8 cellular contexts compared by ENCODE assay signal in genomic region chr14:104666523-104666895, GRCh38. TPM values are rescaled to one million over a fixed set of nuclear protein-coding genes. Genes with fewer than 3 reads are reported as not detected.
A peak's percentile ranks its signal among the peaks of the same experiment; 100 is the strongest.
DNase-seq lines count a peak whose midpoint lies in the region; ATAC-seq, FAIRE-seq and TF ChIP-seq lines count a peak whose summit lies in the region.
"Not testable (repeated sequence)": the region's sequence is repeated elsewhere in the genome, so short reads cannot be mapped to it uniquely, and the experiment has no call there.

No MANE protein-coding gene starts in this region.

- H3K4ac ChIP-seq in H1 (replicated peaks; ENCODE audit: insufficient read length, low read depth, low read length) = not testable (repeated sequence)

- H3K36me3 Mint-ChIP-seq in GM23338 (ENCODE audit: low read depth); memory B cell; neural progenitor cell: not testable (repeated sequence)

- H4K5ac ChIP-seq in H1 (ENCODE audit: insufficient read length, low read depth, low read length) = not testable (repeated sequence)

- H3K36me3 ChIP-seq in GM23338 (ENCODE audit: insufficient read depth); Panc1 (ENCODE audit: control insufficient read depth, insufficient read depth, low read length); K562 (ENCODE audit: control insufficient read depth, insufficient read depth, low read length); H1 (ENCODE audit: control insufficient read depth in 2 of 4, insufficient read depth in 4 of 4, low read length in 3 of 4); neural progenitor cell; tibial nerve: not testable (repeated sequence)

- BruUV-seq in Panc1 (replicated peaks; lab: Mats Ljungman, UMichigan); K562 (replicated peaks; lab: Mats Ljungman, UMichigan): not testable (repeated sequence)

- H2BK5ac ChIP-seq in H1 (ENCODE audit: low read depth, low read length) = not testable (repeated sequence)

- peak overlapping the region; percentile 73 for H4K91ac ChIP-seq in H1 (replicated peaks; ENCODE audit: insufficient read length, low read length)

- not testable (repeated sequence) for TF ChIP-seq CTCF in GM23338 (conservative IDR thresholded peaks at IDR 0.05; ENCODE audit: low read depth in 2 of 2); Panc1 (IDR thresholded peaks at IDR 0.05); K562 (IDR thresholded peaks at IDR 0.05 in 2 of 3, conservative IDR thresholded peaks at IDR 0.05 in 1 of 3; ENCODE audit: insufficient read depth in 2 of 3, low read depth in 1 of 3, low read length in 3 of 3); H1 (IDR thresholded peaks at IDR 0.05; ENCODE audit: control extremely low read depth in 1 of 3, insufficient read depth in 1 of 3, low read depth in 1 of 3, low read length in 3 of 3); neural progenitor cell (IDR thresholded peaks at IDR 0.05); tibial nerve (IDR thresholded peaks at IDR 0.05)

- not testable (repeated sequence) for H3K27ac Mint-ChIP-seq in GM23338, memory B cell
- peak overlapping the region; percentile 99 for H3K27ac Mint-ChIP-seq in neural progenitor cell

- in situ Hi-C loops in Panc1 (cut with HindIII; ENCODE audit: low pct_unique_long_range_greater_than_20kb, low sequenced_read_pairs); K562 (cut with MboI): not testable (repeated sequence)

- not testable (repeated sequence) for H3K23me2 ChIP-seq in H1 (ENCODE audit: low read depth, low read length)

- WGBS in K562 (ENCODE audit: insufficient coverage, low coverage, missing lambda C conversion rate) = 11% methylated on average over 5 of the region's 7 CpGs
- WGBS in H1 (ENCODE audit: extremely low coverage in 1 of 2, insufficient coverage in 1 of 2, insufficient read length in 1 of 2, insufficient replicate concordance in 2 of 2, low coverage in 1 of 2, low lambda C conversion rate in 2 of 2, missing lambda C conversion rate in 1 of 2), 2 experiments = 88% methylated on average over 5 of the region's 7 CpGs; no CpG with 5 or more reads in 1 of the 2 experiments
- 49 to 63% methylated on average over 7 of the region's 7 CpGs for WGBS in tibial nerve, 2 donors

- H3K4me3 Mint-ChIP-seq in GM23338 = not testable (repeated sequence)
- H3K4me3 Mint-ChIP-seq in memory B cell = peak overlapping the region; percentile 32
- peak overlapping the region; percentile 33 for H3K4me3 Mint-ChIP-seq in neural progenitor cell

- not testable (repeated sequence) for H4K20me1 ChIP-seq in GM23338 (replicated peaks; ENCODE audit: insufficient read depth); K562 (replicated peaks; ENCODE audit: control insufficient read depth, insufficient read depth, low read length); H1 (replicated peaks in 1 of 2; ENCODE audit: control insufficient read depth in 1 of 2, insufficient read depth in 2 of 2, low read length in 2 of 2); neural progenitor cell (ENCODE audit: low read depth)

- H3K9me1 ChIP-seq in K562 (ENCODE audit: control insufficient read depth, insufficient read depth, low read length) = not testable (repeated sequence)

- H3K9ac ChIP-seq in K562 (ENCODE audit: insufficient read depth in 1 of 2, low read depth in 2 of 2, low read length in 2 of 2); H1 (replicated peaks in 1 of 4; ENCODE audit: extremely low read depth in 1 of 4, low read depth in 3 of 4, low read length in 3 of 4); neural progenitor cell: not testable (repeated sequence)

- not testable (repeated sequence) for H3K56ac ChIP-seq in H1 (replicated peaks; ENCODE audit: insufficient read length, low read depth, low read length)

- not testable (repeated sequence) for H3K9me3 ChIP-seq in Panc1 (ENCODE audit: control insufficient read depth, insufficient read depth, low read depth, low read length); K562 (replicated peaks; ENCODE audit: control insufficient read depth, insufficient read depth, low read depth, low read length); H1 (ENCODE audit: insufficient read depth in 2 of 2, low read depth in 1 of 2, low read length in 1 of 2); neural progenitor cell (ENCODE audit: low read depth); tibial nerve

- H3K4me3 ChIP-seq in GM23338; Panc1 (ENCODE audit: low read depth in 2 of 2, low read length in 2 of 2); K562; H1 (ENCODE audit: extremely low read depth in 1 of 4, insufficient read depth in 2 of 4, low read depth in 3 of 4, low read length in 4 of 4); neural progenitor cell; tibial nerve: not testable (repeated sequence)

- H2AFZ ChIP-seq in GM23338 = 0 out of 2 replicates have a peak overlapping the region, but pooled peaks have one; percentile 63
- H2AFZ ChIP-seq in K562 (ENCODE audit: low read depth, low read length); H1 (ENCODE audit: low read length); neural progenitor cell (replicated peaks): not testable (repeated sequence)

- H2BK20ac ChIP-seq in H1 (ENCODE audit: low read length) = 0 out of 2 replicates have a peak overlapping the region, but pooled peaks have one; percentile 32

- H3K18ac ChIP-seq in H1 (ENCODE audit: extremely low read depth, low read length) = peak overlapping the region; percentile 0

- not testable (repeated sequence) for H2AK5ac ChIP-seq in H1 (ENCODE audit: low read depth, low read length)

- POLR2A ChIA-PET in Panc1 (lab: Charles Lee) (interaction anchor here (0.5 kb wide), 1 partner anchor 267 kb away, joined by 3 read pairs; no protein-coding TSS in a partner anchor), H1 (lab: Charles Lee; ENCODE audit: partially characterized antibody) (interaction anchor here (1.4 to 10.2 kb wide), 2 partner anchors 14 to 27 kb away, joined by 3 to 94 read pairs; no protein-coding TSS in a partner anchor)
- POLR2A ChIA-PET in K562 (lab: Yijun Ruan, JAX) = not testable (repeated sequence)

- not testable (repeated sequence) for H3K4me2 ChIP-seq in GM23338; K562 (ENCODE audit: insufficient read depth, low read length); H1 (ENCODE audit: insufficient read depth in 1 of 2, low read depth in 2 of 2, low read length in 2 of 2)
- peak overlapping the region; percentile 66 for H3K4me2 ChIP-seq in neural progenitor cell

- not testable (repeated sequence) for ATAC-seq in GM23338; memory B cell (ENCODE audit: low read depth)
- ATAC-seq in Panc1 (peak; percentile 29), K562 (0 out of 3 replicates have a peak, but pooled peaks have one; percentile 21), sciatic nerve (peak; percentile 5)

- H3K9me2 ChIP-seq in GM23338 (ENCODE audit: insufficient read depth) = not testable (repeated sequence)

- not testable (repeated sequence) for DNase-seq in GM23338 (ENCODE audit: low spot score); Panc1 (ENCODE audit: low read depth, low spot score); K562 (ENCODE audit: extremely low read depth in 1 of 4, low spot score in 3 of 4); H1 (ENCODE audit: low read depth in 1 of 2, low spot score in 2 of 2); memory B cell (ENCODE audit: low spot score in 2 of 2); neural progenitor cell (ENCODE audit: low spot score); sciatic nerve (ENCODE audit: low spot score); tibial nerve (ENCODE audit: low spot score in 2 of 2)

- not testable (repeated sequence) for TF ChIP-seq POLR2A in K562 (conservative IDR thresholded peaks at IDR 0.05); H1 (IDR thresholded peaks at IDR 0.05; ENCODE audit: control extremely low read depth in 1 of 2, low read depth in 2 of 2, low read length in 2 of 2); tibial nerve (IDR thresholded peaks at IDR 0.05)

- H2BK15ac ChIP-seq in H1 (ENCODE audit: low read length) = not testable (repeated sequence)

- H2BK12ac ChIP-seq in H1 (ENCODE audit: low read depth, low read length) = not testable (repeated sequence)

- not testable (repeated sequence) for H3K23ac ChIP-seq in H1 (ENCODE audit: insufficient read length)

- not testable (repeated sequence) for H4K8ac ChIP-seq in H1 (ENCODE audit: extremely low read depth, insufficient read depth, low read length)

- not testable (repeated sequence) for H3K27me3 Mint-ChIP-seq in GM23338 (ENCODE audit: insufficient read depth, low read depth, poor library complexity); memory B cell
- peaks cover 14% of the 10 kb centered on the region for H3K27me3 Mint-ChIP-seq in neural progenitor cell (ENCODE audit: insufficient read depth, low read depth)

- H3K27me3 ChIP-seq in GM23338 (ENCODE audit: insufficient read depth); Panc1 (ENCODE audit: control insufficient read depth, insufficient read depth, low read length); H1 (replicated peaks in 1 of 4; ENCODE audit: control insufficient read depth in 3 of 4, extremely low read depth in 1 of 4, insufficient read depth in 3 of 4, low read length in 3 of 4); neural progenitor cell; tibial nerve: not testable (repeated sequence)
- peaks cover 10 to 15% of the 10 kb centered on the region in 2 experiments; a peak in 4 of 5 replicates for H3K27me3 ChIP-seq in K562 (ENCODE audit: control insufficient read depth in 2 of 2, insufficient read depth in 2 of 2, low read length in 2 of 2)

- FAIRE-seq in K562 (lab: Jason Lieb, UNC); H1 (lab: Jason Lieb, UNC): not testable (repeated sequence)

- H3K4me1 Mint-ChIP-seq in GM23338 (peaks cover 11% of the 10 kb centered on the region), memory B cell (peaks cover 22% of the 10 kb centered on the region), neural progenitor cell (peaks cover 29% of the 10 kb centered on the region)

- H3K79me1 ChIP-seq in H1 (ENCODE audit: low read depth, low read length) = not testable (repeated sequence)

- not testable (repeated sequence) for H2BK120ac ChIP-seq in H1 (replicated peaks; ENCODE audit: low read depth, low read length)

- not testable (repeated sequence) for H3K14ac ChIP-seq in H1 (ENCODE audit: insufficient read length)

- intact Hi-C loops in Panc1 (cut with micrococcal nuclease; ENCODE audit: unreplicated experiment); K562 (cut with micrococcal nuclease); sciatic nerve (cut with DNase I): not testable (repeated sequence)

- not testable (repeated sequence) for H3F3A ChIP-seq in GM23338 (replicated peaks; ENCODE audit: low read depth)
- H3F3A ChIP-seq in neural progenitor cell (ENCODE audit: low read depth) = peaks cover 36% of the 10 kb centered on the region

- not testable (repeated sequence) for H3K4me1 ChIP-seq in GM23338 (ENCODE audit: insufficient read depth); K562 (replicated peaks in 1 of 2; ENCODE audit: control insufficient read depth in 2 of 2, insufficient read depth in 2 of 2, low read length in 2 of 2)
- H3K4me1 ChIP-seq in Panc1 (ENCODE audit: control insufficient read depth, insufficient read depth, low read length) = peaks cover 36% of the 10 kb centered on the region
- H3K4me1 ChIP-seq in H1 (replicated peaks in 1 of 4; ENCODE audit: control insufficient read depth in 3 of 4, insufficient read depth in 4 of 4, low read length in 3 of 4) = peaks cover 0 to 14% (median 9%) of the 10 kb centered on the region in 4 experiments; a peak in 6 of 7 replicates
- H3K4me1 ChIP-seq in neural progenitor cell = peaks cover 18% of the 10 kb centered on the region
- H3K4me1 ChIP-seq in tibial nerve = peaks cover 0 to 20% (median 16%) of the 10 kb centered on the region in 4 donors

- TF ChIP-seq EP300 in K562 (IDR thresholded peaks at IDR 0.05; ENCODE audit: low read length); H1 (IDR thresholded peaks at IDR 0.05; ENCODE audit: borderline replicate concordance in 1 of 2, low read depth in 2 of 2, low read length in 2 of 2); tibial nerve (IDR thresholded peaks at IDR 0.05): not testable (repeated sequence)

- CTCF ChIA-PET in Panc1 (lab: Charles Lee) (interaction anchor here (0.8 to 1.6 kb wide), 4 partner anchors 8 to 26 kb away, joined by 3 to 8 read pairs (median 4); no protein-coding TSS in a partner anchor), H1 (lab: Charles Lee; ENCODE audit: partially characterized antibody) (interaction anchor here (0.8 to 2.4 kb wide), 14 partner anchors 9 to 102 kb away, joined by 3 to 26 read pairs (median 6); no protein-coding TSS in a partner anchor)
- CTCF ChIA-PET in K562 (lab: Yijun Ruan, JAX; ENCODE audit: low intra/inter-chr PET ratio) = not testable (repeated sequence)

- H3K79me2 ChIP-seq in GM23338 (replicated peaks; ENCODE audit: insufficient read depth); K562 (ENCODE audit: control insufficient read depth, insufficient read depth, low read length); H1 (ENCODE audit: control insufficient read depth in 1 of 2, insufficient read depth in 2 of 2, low read length in 2 of 2); neural progenitor cell (ENCODE audit: low read depth): not testable (repeated sequence)

- H3K9me3 Mint-ChIP-seq in GM23338, memory B cell: not testable (repeated sequence)
- peaks cover 17% of the 10 kb centered on the region for H3K9me3 Mint-ChIP-seq in neural progenitor cell

- H3K27ac ChIP-seq in GM23338 (ENCODE audit: low read depth); K562 (ENCODE audit: extremely low read depth, low read depth, low read length); H1 (ENCODE audit: low read depth, low read length): not testable (repeated sequence)
- H3K27ac ChIP-seq in Panc1 (ENCODE audit: low read length) = peak overlapping the region; percentile 95
- peak overlapping the region; percentile 86 for H3K27ac ChIP-seq in neural progenitor cell
- H3K27ac ChIP-seq in tibial nerve = peak overlapping the region in 3 of 4 donors; percentile 52 to 90 (median 77)

- not testable (repeated sequence) for TF ChIP-seq RAD21 in K562 (CRISPR knock-in tag; conservative IDR thresholded peaks at IDR 0.05 in 1 of 2, IDR thresholded peaks at IDR 0.05 in 1 of 2); H1 (IDR thresholded peaks at IDR 0.05 in 1 of 2, conservative IDR thresholded peaks at IDR 0.05 in 1 of 2; ENCODE audit: low read depth in 2 of 2, low read length in 2 of 2)

RNA-seq across cellular contexts. Expression of gene INF2, which starts 22.9 kb away (rescaled TPM):
- total RNA-seq in GM23338 (2014; rRNA removed; shearing (Covaris generic)) = 52.4 and 75.5 TPM in 2 replicates
- 36.7 and 37.2 TPM in 2 replicates for polyA plus RNA-seq in GM23338 (2016; fragmentation: Nextera tagmentation; extraction: Ambion mirVana)
- total RNA-seq in Panc1 (2021; ENCODE audit: unreplicated experiment) = 195 TPM
- polyA plus RNA-seq in Panc1 (2012; ENCODE audit: insufficient read length) = 179 TPM
- total RNA-seq in K562 (2011; cell fraction: chromatin; rRNA removed; ENCODE audit: low replicate concordance) = 30.6 and 91.0 TPM in 2 replicates
- total RNA-seq in K562 (2011; cell fraction: nucleolus; rRNA removed) = 44.5 and 47.5 TPM in 2 replicates
- total RNA-seq in K562 (2011; cell fraction: nucleoplasm; rRNA removed) = 33.6 and 37.9 TPM in 2 replicates
- 24.9 and 28.8 TPM in 2 replicates for total RNA-seq in K562 (2014; rRNA removed)
- 2.8 and 4.4 TPM in 2 replicates for total RNA-seq in K562 (2014; rRNA removed; fragmentation: Illumina TruSeq; extraction: Trizol)
- total RNA-seq in K562 (2015; rRNA removed; fragmentation: Illumina TruSeq; extraction: Trizol) = 7.8 and 8.7 TPM in 2 replicates
- 30.7 and 31.3 TPM in 2 replicates for total RNA-seq in K562 (2021)
- 8.3 and 13.8 TPM in 2 replicates for polyA plus RNA-seq in K562 (2011; rRNA removed)
- polyA plus RNA-seq in K562 (2011; cell fraction: cytosol; rRNA removed) = 13.6 and 29.1 TPM in 2 replicates
- polyA plus RNA-seq in K562 (2011; cell fraction: nucleus; rRNA removed) = 35.1 and 63.6 TPM in 2 replicates
- 15.0 and 19.9 TPM in 2 replicates for polyA plus RNA-seq in K562 (2012)
- polyA plus RNA-seq in K562 (2014; fragmentation: Illumina TruSeq; extraction: Trizol) = 7.2 and 12.4 TPM in 2 replicates
- 1 to 10 TPM in 1 of 2 experiments, under 1 TPM in 1; 0.56 to 1.4 TPM for polyA plus RNA-seq in K562 (2014; fragmentation: Nextera tagmentation; extraction: Ambion mirVana)
- 26.2 and 28.2 TPM in 2 replicates for polyA plus RNA-seq in K562 (2014; rRNA removed)
- polyA minus RNA-seq in K562 (2011; rRNA and poly(A)+ RNA removed) = 3.5 and 6.1 TPM in 2 replicates
- polyA minus RNA-seq in K562 (2011; cell fraction: cytosol; rRNA and poly(A)+ RNA removed) = 8.0 and 13.7 TPM in 2 replicates
- 9.4 and 12.0 TPM in 2 replicates for polyA minus RNA-seq in K562 (2011; cell fraction: nucleus; rRNA and poly(A)+ RNA removed)
- total RNA-seq in H1 (2021; fragmentation: NEBNext Ultra II Directional; extraction: Animal tissue kit (Norgen Biotek cat#: 25700)) = 54.0 and 59.5 TPM in 2 replicates
- 29.1 and 42.3 TPM in 2 replicates for polyA plus RNA-seq in H1 (2011; rRNA removed)
- 28.5 TPM for polyA plus RNA-seq in H1 (2011; cell fraction: cytosol; rRNA removed)
- polyA plus RNA-seq in H1 (2011; cell fraction: nucleus; rRNA removed) = 143 TPM
- 27.3 to 49.9 TPM (median 47.0 TPM) in 4 replicates for polyA plus RNA-seq in H1 (2012, experiment 1 of 2)
- polyA plus RNA-seq in H1 (2012, experiment 2 of 2) = 33.6 TPM
- polyA plus RNA-seq in H1 (2013, experiment 1 of 2) = 36.0 TPM
- polyA plus RNA-seq in H1 (2013, experiment 2 of 2) = 32.6 TPM
- 12.8 and 15.1 TPM in 2 replicates for polyA minus RNA-seq in H1 (2011; rRNA and poly(A)+ RNA removed)
- polyA minus RNA-seq in H1 (2011; cell fraction: cytosol; rRNA and poly(A)+ RNA removed) = 22.1 TPM
- polyA minus RNA-seq in H1 (2011; cell fraction: nucleus; rRNA and poly(A)+ RNA removed) = 27.8 TPM
- 7.8 and 24.0 TPM in 2 replicates for total RNA-seq in neural progenitor cell (ENCODE audit: low replicate concordance)
- 343 TPM for total RNA-seq in sciatic nerve
- 100 to 1,000 TPM; 217 to 256 (median 239) TPM for total RNA-seq in tibial nerve

RNA-seq across cellular contexts. Expression of gene ADSS1, which starts 57.5 kb away (rescaled TPM):
- 4.3 and 11.6 TPM in 2 replicates for total RNA-seq in GM23338 (2014; rRNA removed; shearing (Covaris generic))
- polyA plus RNA-seq in GM23338 (2016; fragmentation: Nextera tagmentation; extraction: Ambion mirVana) = 9.5 and 12.4 TPM in 2 replicates
- 9.4 TPM for total RNA-seq in Panc1 (2021; ENCODE audit: unreplicated experiment)
- 15.6 TPM for polyA plus RNA-seq in Panc1 (2012; ENCODE audit: insufficient read length)
- 17.1 and 35.0 TPM in 2 replicates for total RNA-seq in K562 (2011; cell fraction: chromatin; rRNA removed; ENCODE audit: low replicate concordance)
- 12.5 and 17.5 TPM in 2 replicates for total RNA-seq in K562 (2011; cell fraction: nucleolus; rRNA removed)
- total RNA-seq in K562 (2011; cell fraction: nucleoplasm; rRNA removed) = 16.8 and 20.0 TPM in 2 replicates
- 4.4 and 5.9 TPM in 2 replicates for total RNA-seq in K562 (2014; rRNA removed)
- 2.0 and 2.2 TPM in 2 replicates for total RNA-seq in K562 (2014; rRNA removed; fragmentation: Illumina TruSeq; extraction: Trizol)
- total RNA-seq in K562 (2015; rRNA removed; fragmentation: Illumina TruSeq; extraction: Trizol) = 3.5 and 3.6 TPM in 2 replicates
- total RNA-seq in K562 (2021) = 4.2 and 4.9 TPM in 2 replicates
- polyA plus RNA-seq in K562 (2011; rRNA removed) = 4.2 and 5.2 TPM in 2 replicates
- 2.7 and 4.0 TPM in 2 replicates for polyA plus RNA-seq in K562 (2011; cell fraction: cytosol; rRNA removed)
- polyA plus RNA-seq in K562 (2011; cell fraction: nucleus; rRNA removed) = 39.1 and 54.9 TPM in 2 replicates
- 6.0 and 16.4 TPM in 2 replicates for polyA plus RNA-seq in K562 (2012)
- 3.9 and 4.3 TPM in 2 replicates for polyA plus RNA-seq in K562 (2014; fragmentation: Illumina TruSeq; extraction: Trizol)
- polyA plus RNA-seq in K562 (2014; fragmentation: Nextera tagmentation; extraction: Ambion mirVana) = under 1 TPM; 0.53 to 0.74 TPM
- polyA plus RNA-seq in K562 (2014; rRNA removed) = 3.6 and 5.3 TPM in 2 replicates
- polyA minus RNA-seq in K562 (2011; rRNA and poly(A)+ RNA removed) = 2.6 and 2.7 TPM in 2 replicates
- polyA minus RNA-seq in K562 (2011; cell fraction: cytosol; rRNA and poly(A)+ RNA removed) = 1.3 and 1.6 TPM in 2 replicates
- polyA minus RNA-seq in K562 (2011; cell fraction: nucleus; rRNA and poly(A)+ RNA removed) = 6.4 and 9.8 TPM in 2 replicates
- total RNA-seq in H1 (2021; fragmentation: NEBNext Ultra II Directional; extraction: Animal tissue kit (Norgen Biotek cat#: 25700)) = 7.9 and 8.9 TPM in 2 replicates
- 7.1 and 9.4 TPM in 2 replicates for polyA plus RNA-seq in H1 (2011; rRNA removed)
- polyA plus RNA-seq in H1 (2011; cell fraction: cytosol; rRNA removed) = 12.8 TPM
- 43.4 TPM for polyA plus RNA-seq in H1 (2011; cell fraction: nucleus; rRNA removed)
- 8.2 to 15.0 TPM (median 11.8 TPM) in 4 replicates for polyA plus RNA-seq in H1 (2012, experiment 1 of 2)
- 9.8 TPM for polyA plus RNA-seq in H1 (2012, experiment 2 of 2)
- polyA plus RNA-seq in H1 (2013, experiment 1 of 2) = 6.2 TPM
- polyA plus RNA-seq in H1 (2013, experiment 2 of 2) = 5.8 TPM
- 3.2 and 7.1 TPM in 2 replicates for polyA minus RNA-seq in H1 (2011; rRNA and poly(A)+ RNA removed)
- polyA minus RNA-seq in H1 (2011; cell fraction: cytosol; rRNA and poly(A)+ RNA removed) = 2.6 TPM
- polyA minus RNA-seq in H1 (2011; cell fraction: nucleus; rRNA and poly(A)+ RNA removed) = 11.0 TPM
- 25.3 and 26.4 TPM in 2 replicates for total RNA-seq in neural progenitor cell (ENCODE audit: low replicate concordance)
- total RNA-seq in sciatic nerve = 11.5 TPM
- 10 to 100 TPM in 1 of 4 donors, 1 to 10 TPM in 3; 4.8 to 11.4 (median 6.3) TPM for total RNA-seq in tibial nerve
